In genomic region chr4:183823394-183823793, GRCh38 we compare ENCODE assay signal across 10 cellular contexts.
DNase-seq lines count a peak whose midpoint lies in the region; ATAC-seq and TF ChIP-seq lines count a peak whose summit lies in the region.
"Had no signal": no experiment of that assay in that cellular context is flagged by ENCODE, and none has a peak within 500 bp of the region (broad histone marks: within the 10 kb centered on the region; RNA-seq: fewer than 3 reads in every experiment).

No MANE protein-coding gene starts in this region.

- no peak overlapping the region for H3K27ac ChIP-seq in right cardiac atrium (ENCODE audit: low read length)
- H3K27ac ChIP-seq in CD4-positive, alpha-beta T cell (ENCODE audit: low read depth, low read length) = no peak overlapping the region

- H3K27me3 Mint-ChIP-seq in HFFc6 (ENCODE audit: insufficient read depth) = peaks cover 18% of the 10 kb centered on the region
- H3K27me3 Mint-ChIP-seq in CD4-positive, alpha-beta T cell = no peaks in the 10 kb centered on the region

- H3K4me1 Mint-ChIP-seq in HFFc6 (ENCODE audit: low read depth) = peaks cover 12% of the 10 kb centered on the region; the same call in 1 of the 2 replicates
- peaks cover 6% of the 10 kb centered on the region for H3K4me1 Mint-ChIP-seq in CD4-positive, alpha-beta T cell (ENCODE audit: low read depth)

- peaks cover 8% of the 10 kb centered on the region for H3K4me1 ChIP-seq in right cardiac atrium (ENCODE audit: control insufficient read depth, insufficient read depth, low read length)

- WGBS in right cardiac atrium = 60% methylated on average over 6 of the region's 6 CpGs

- 0 out of 2 replicates have a peak overlapping the region, but pooled peaks have one; percentile 9 for H3K27ac Mint-ChIP-seq in HFFc6
- H3K27ac Mint-ChIP-seq in CD4-positive, alpha-beta T cell = no peak overlapping the region
- H3K27ac Mint-ChIP-seq: GM23338 had no signal

- TF ChIP-seq CTCF in HFFc6 (IDR thresholded peaks at IDR 0.05) (no peak), astrocyte of the cerebellum (IDR thresholded peaks at IDR 0.05; ENCODE audit: low read depth, low read length, missing control alignments) (no peak), GM10248 (IDR thresholded peaks at IDR 0.05; ENCODE audit: control extremely low read depth, extremely low read depth, low read depth, missing control alignments) (no peak)
- TF ChIP-seq CTCF in CD4-positive, alpha-beta T cell (IDR thresholded peaks at IDR 0.05) = no peak

- no peaks in the 10 kb centered on the region for H3K36me3 Mint-ChIP-seq in HFFc6 (ENCODE audit: low read depth)
- no peaks in the 10 kb centered on the region for H3K36me3 Mint-ChIP-seq in CD4-positive, alpha-beta T cell (ENCODE audit: low read depth)

- DNase-seq in HFFc6 = peak; percentile 46
- peak; percentile 28 for DNase-seq in astrocyte of the cerebellum (ENCODE audit: low read depth)
- DNase-seq in right cardiac atrium = peak; percentile 62 to 69 (median 67)
- peak; percentile 6 for DNase-seq in stromal cell of bone marrow (ENCODE audit: low read depth)
- no peak for DNase-seq in CD4-positive, alpha-beta T cell
- DNase-seq in amniotic stem cell (lab: John Stamatoyannopoulos, UW) = no peak
- no peak for DNase-seq in GM10248 (ENCODE audit: extremely low spot score)
- DNase-seq: activated T-cell treated with anti-CD3 and anti-CD28 coated beads for 4 hours, MM.1S had no signal

- in situ Hi-C loops in astrocyte of the cerebellum (cut with HindIII; ENCODE audit: low sequenced_read_pairs) = no loop called here

- peak; percentile 71 to 87 for ATAC-seq in right cardiac atrium
- no peak for ATAC-seq in CD4-positive, alpha-beta T cell (ENCODE audit: poor library complexity)
- ATAC-seq: GM23338 had no signal

- no peak overlapping the region for H3K4me3 Mint-ChIP-seq in HFFc6
- no peak overlapping the region for H3K4me3 Mint-ChIP-seq in CD4-positive, alpha-beta T cell
- H3K4me3 Mint-ChIP-seq: GM23338 had no signal

- H3K4me3 ChIP-seq in astrocyte of the cerebellum (ENCODE audit: low read depth, low read length) (no peak overlapping the region), right cardiac atrium (ENCODE audit: low read length) (no peak overlapping the region)
- H3K4me3 ChIP-seq: GM23338 had no signal

- CTCF ChIA-PET in CD4-positive, alpha-beta T cell (lab: Charles Lee) = no interaction called here
- CTCF ChIA-PET in GM10248 (lab: Yijun Ruan, JAX) = interaction anchor here (1.0 to 1.3 kb wide), 2 partner anchors 30 to 421 kb away, joined by 3 read pairs; no protein-coding TSS in a partner anchor

- no peaks in the 10 kb centered on the region for H3K9me3 Mint-ChIP-seq in HFFc6
- no peaks in the 10 kb centered on the region for H3K9me3 Mint-ChIP-seq in CD4-positive, alpha-beta T cell

- POLR2A ChIA-PET in CD4-positive, alpha-beta T cell (lab: Charles Lee) = no interaction called here
- POLR2A ChIA-PET in GM10248 (lab: Yijun Ruan, JAX) = no interaction called here

- H3K27me3 ChIP-seq in right cardiac atrium (ENCODE audit: control insufficient read depth, insufficient read depth) = no peaks in the 10 kb centered on the region
- H3K27me3 ChIP-seq in CD4-positive, alpha-beta T cell (ENCODE audit: control insufficient read depth, insufficient read depth, low read length) = no peaks in the 10 kb centered on the region

- no peaks in the 10 kb centered on the region for H3K9me3 ChIP-seq in right cardiac atrium (ENCODE audit: control insufficient read depth, low read length)
- H3K9me3 ChIP-seq in CD4-positive, alpha-beta T cell (ENCODE audit: control insufficient read depth, low read length) = no peaks in the 10 kb centered on the region

- intact Hi-C loops in right cardiac atrium (cut with DNase I) = no loop called here
- intact Hi-C loops in CD4-positive, alpha-beta T cell (cut with DNase I, micrococcal nuclease) = no loop called here

Comparison
In these comparisons a context has a peak if more than half of its experiments do, and no peak if none do; other contexts are left out.
1. DNase-seq: peak in HFFc6 (single experiment), astrocyte of the cerebellum (single experiment), right cardiac atrium (3 of 3) and stromal cell of bone marrow (single experiment); none in CD4-positive, alpha-beta T cell (0 of 10), amniotic stem cell (single experiment) and GM10248 (single experiment).